9 cellular contexts compared by ENCODE assay signal in genomic region chr6:27311806-27312145, GRCh38. TPM values are rescaled to one million over a fixed set of nuclear protein-coding genes. Genes with fewer than 3 reads are reported as not detected.
DNase-seq lines count a peak whose midpoint lies in the region; ATAC-seq lines count a peak whose summit lies in the region.
"Had no signal": no experiment of that assay in that cellular context is flagged by ENCODE, and none has a peak within 500 bp of the region (broad histone marks: within the 10 kb centered on the region; RNA-seq: fewer than 3 reads in every experiment).

No MANE protein-coding gene starts in this region.

- CTCF ChIA-PET in activated CD4-positive, alpha-beta T cell treated with anti-CD3 and anti-CD28 coated beads, Interleukin-2, amount 10 ng/mL, durations not matched to agents 7 days and 5 days (lab: Charles Lee): interaction anchor here (1.2 to 1.5 kb wide), 3 partner anchors 16 to 195 kb away, joined by 3 read pairs; no protein-coding TSS in a partner anchor

- no peaks in the 10 kb centered on the region for H3K9me3 Mint-ChIP-seq in activated CD4-positive, alpha-beta T cell treated with anti-CD3 and anti-CD28 coated beads, Interleukin-2, amount 10 ng/mL, durations not matched to agents 7 days and 5 days
- peaks cover 4% of the 10 kb centered on the region for H3K9me3 Mint-ChIP-seq in activated naive CD8-positive, alpha-beta T cell treated with anti-CD3 and anti-CD28 coated beads, Interleukin-2, amount 50 U/mL, for 24 hours
- peaks cover 4% of the 10 kb centered on the region in 2 donors for H3K9me3 Mint-ChIP-seq in stimulated activated naive B cell treated with anti-CD40 and anti-IgM and Interleukin-4, amounts not matched to agents 10 μg/mL and 1 μg/mL and 100 μg/mL, for 72 hours

- no peak for DNase-seq in activated CD4-positive, alpha-beta T cell treated with anti-CD3 and anti-CD28 coated beads, Interleukin-2, amount 10 ng/mL, durations not matched to agents 7 days and 5 days
- no peak for DNase-seq in activated CD4-positive, alpha-beta T cell treated with anti-CD3 and anti-CD28 coated beads for 48 hours
- no peak for DNase-seq in activated naive CD8-positive, alpha-beta T cell treated with anti-CD3 and anti-CD28 coated beads, Interleukin-2, amount 50 U/mL, for 24 hours
- no peak for DNase-seq in stimulated activated naive B cell treated with anti-CD40 and anti-IgM and Interleukin-4, amounts not matched to agents 10 μg/mL and 1 μg/mL and 100 μg/mL, for 72 hours
- DNase-seq in NK-92 treated with Interleukin-12 subunit alpha and Interleukin-12 subunit beta, amount 100 ng/mL, for 24 hours (lab: John Stamatoyannopoulos, UW): no peak
- no peak for DNase-seq in activated CD8-positive, alpha-beta memory T cell treated with anti-CD3 and anti-CD28 coated beads, Interleukin-2, amount 50 U/mL, for 4 hours

- no peak for ATAC-seq in activated naive CD8-positive, alpha-beta T cell treated with anti-CD3 and anti-CD28 coated beads, Interleukin-2, amount 50 U/mL, for 24 hours
- no peak for ATAC-seq in stimulated activated naive B cell treated with anti-CD40 and anti-IgM and Interleukin-4, amounts not matched to agents 10 μg/mL and 1 μg/mL and 100 μg/mL, for 72 hours (replicated peaks)
- ATAC-seq in GM19397 (IDR thresholded peaks at IDR 0.05; ENCODE audit: unreplicated experiment): no peak

- H3K27me3 Mint-ChIP-seq in activated CD4-positive, alpha-beta T cell treated with anti-CD3 and anti-CD28 coated beads, Interleukin-2, amount 10 ng/mL, durations not matched to agents 7 days and 5 days: peaks cover 79% of the 10 kb centered on the region
- H3K27me3 Mint-ChIP-seq in activated naive CD8-positive, alpha-beta T cell treated with anti-CD3 and anti-CD28 coated beads, Interleukin-2, amount 50 U/mL, for 24 hours: peaks cover 73% of the 10 kb centered on the region
- peaks cover 68 to 80% of the 10 kb centered on the region in 2 donors for H3K27me3 Mint-ChIP-seq in stimulated activated naive B cell treated with anti-CD40 and anti-IgM and Interleukin-4, amounts not matched to agents 10 μg/mL and 1 μg/mL and 100 μg/mL, for 72 hours

- H3K9me3 ChIP-seq in iPS-18c (ENCODE audit: control insufficient read depth, insufficient read depth, low read length): peaks cover 3% of the 10 kb centered on the region

- H3K36me3 Mint-ChIP-seq in activated CD4-positive, alpha-beta T cell treated with anti-CD3 and anti-CD28 coated beads, Interleukin-2, amount 10 ng/mL, durations not matched to agents 7 days and 5 days (ENCODE audit: low read depth): no peaks in the 10 kb centered on the region
- H3K36me3 Mint-ChIP-seq in activated naive CD8-positive, alpha-beta T cell treated with anti-CD3 and anti-CD28 coated beads, Interleukin-2, amount 50 U/mL, for 24 hours (ENCODE audit: low read depth): no peaks in the 10 kb centered on the region
- H3K36me3 Mint-ChIP-seq in stimulated activated naive B cell treated with anti-CD40 and anti-IgM and Interleukin-4, amounts not matched to agents 10 μg/mL and 1 μg/mL and 100 μg/mL, for 72 hours: peaks cover 0 to 1% of the 10 kb centered on the region in 2 donors

- H3K4me1 Mint-ChIP-seq in activated CD4-positive, alpha-beta T cell treated with anti-CD3 and anti-CD28 coated beads, Interleukin-2, amount 10 ng/mL, durations not matched to agents 7 days and 5 days: peaks cover 12% of the 10 kb centered on the region
- H3K4me1 Mint-ChIP-seq in activated naive CD8-positive, alpha-beta T cell treated with anti-CD3 and anti-CD28 coated beads, Interleukin-2, amount 50 U/mL, for 24 hours: peaks cover 10% of the 10 kb centered on the region
- H3K4me1 Mint-ChIP-seq in stimulated activated naive B cell treated with anti-CD40 and anti-IgM and Interleukin-4, amounts not matched to agents 10 μg/mL and 1 μg/mL and 100 μg/mL, for 72 hours: peaks cover 9 to 12% of the 10 kb centered on the region in 2 donors

- POLR2A ChIA-PET in activated CD4-positive, alpha-beta T cell treated with anti-CD3 and anti-CD28 coated beads, Interleukin-2, amount 10 ng/mL, durations not matched to agents 7 days and 5 days (lab: Charles Lee): no interaction called here

- peak overlapping the region; percentile 78 for H3K4me3 ChIP-seq in iPS-18c (ENCODE audit: insufficient read depth, low read depth, low read length)

- no peak overlapping the region for H3K27ac Mint-ChIP-seq in activated CD4-positive, alpha-beta T cell treated with anti-CD3 and anti-CD28 coated beads, Interleukin-2, amount 10 ng/mL, durations not matched to agents 7 days and 5 days
- H3K27ac Mint-ChIP-seq in activated naive CD8-positive, alpha-beta T cell treated with anti-CD3 and anti-CD28 coated beads, Interleukin-2, amount 50 U/mL, for 24 hours: no peak overlapping the region
- peak overlapping the region; percentile 75 for H3K27ac Mint-ChIP-seq in stimulated activated naive B cell treated with anti-CD40 and anti-IgM and Interleukin-4, amounts not matched to agents 10 μg/mL and 1 μg/mL and 100 μg/mL, for 72 hours

- peak overlapping the region; percentile 74 for H3K4me3 Mint-ChIP-seq in activated CD4-positive, alpha-beta T cell treated with anti-CD3 and anti-CD28 coated beads, Interleukin-2, amount 10 ng/mL, durations not matched to agents 7 days and 5 days
- peak overlapping the region; percentile 74 for H3K4me3 Mint-ChIP-seq in activated naive CD8-positive, alpha-beta T cell treated with anti-CD3 and anti-CD28 coated beads, Interleukin-2, amount 50 U/mL, for 24 hours
- peak overlapping the region; percentile 82 to 85 for H3K4me3 Mint-ChIP-seq in stimulated activated naive B cell treated with anti-CD40 and anti-IgM and Interleukin-4, amounts not matched to agents 10 μg/mL and 1 μg/mL and 100 μg/mL, for 72 hours

RNA-seq across cellular contexts. Expression of gene POM121L2, which starts 0.3 kb away (rescaled TPM):
- not detected for total RNA-seq in activated CD4-positive, alpha-beta T cell treated with anti-CD3 and anti-CD28 coated beads, Interleukin-2, amount 10 ng/mL, durations not matched to agents 7 days and 5 days
- total RNA-seq: glomerular endothelial cell had no signal
